21 cellular contexts compared by ENCODE assay signal in genomic region chr7:34131371-34131770, GRCh38.
"Had no signal": no experiment of that assay in that cellular context is flagged by ENCODE, and none has a peak within 500 bp of the region (broad histone marks: within the 10 kb centered on the region; RNA-seq: fewer than 3 reads in every experiment).

No MANE protein-coding gene starts in this region.

- H3K27me3 ChIP-seq: esophagus muscularis mucosa, gastrocnemius medialis, uterus had no signal

- H3K36me3 ChIP-seq: esophagus muscularis mucosa, gastrocnemius medialis, uterus had no signal

- H3K4me1 ChIP-seq: uterus had no signal

- H3K4me3 ChIP-seq: coronary artery, esophagus muscularis mucosa, gastrocnemius medialis, mucosa of descending colon, uterus had no signal

- H3K27ac ChIP-seq: coronary artery, gastrocnemius medialis, uterus had no signal

- DNase-seq: activated CD4-positive, alpha-beta T cell treated with anti-CD3 and anti-CD28 coated beads for 1 hour; activated CD4-positive, alpha-beta T cell treated with anti-CD3 and anti-CD28 coated beads, Interleukin-2, amount 50 U/mL, for 1 hour; activated CD8-positive, alpha-beta T cell treated with anti-CD3 and anti-CD28 coated beads, Interleukin-2, amount 10 ng/mL, durations not matched to agents 7 days and 5 days; activated gamma-delta T cell treated with Interleukin-2 at 50 U/mL for 16 hours; activated T-cell treated with anti-CD3 and anti-CD28 coated beads, Interleukin-2, amount 50 U/mL, for 1 hour; aorta; cerebellar nuclear complex; gastrocnemius medialis; head of caudate nucleus; hypothalamus; mucosa of descending colon; occipital lobe; stimulated activated CD4-positive, alpha-beta T cell treated with anti-CD3 and anti-CD28 coated beads, Interleukin-2, amount 100 ng/mL, for 48 hours; stimulated activated CD8-positive, alpha-beta memory T cell treated with anti-CD3 and anti-CD28 coated beads, Interleukin-4, amount 100 ng/mL, for 48 hours; stimulated activated naive B cell treated with anti-CD40 and anti-IgM and Interleukin-4, amounts not matched to agents 10 μg/mL and 1 μg/mL and 100 μg/mL, for 72 hours; trophoblast cell; uterus had no signal

- FAIRE-seq: islet of Langerhans, TTC549 had no signal

- H3K9me3 ChIP-seq: esophagus muscularis mucosa, gastrocnemius medialis, mucosa of descending colon, uterus had no signal
